In the genomic region with DNA sequence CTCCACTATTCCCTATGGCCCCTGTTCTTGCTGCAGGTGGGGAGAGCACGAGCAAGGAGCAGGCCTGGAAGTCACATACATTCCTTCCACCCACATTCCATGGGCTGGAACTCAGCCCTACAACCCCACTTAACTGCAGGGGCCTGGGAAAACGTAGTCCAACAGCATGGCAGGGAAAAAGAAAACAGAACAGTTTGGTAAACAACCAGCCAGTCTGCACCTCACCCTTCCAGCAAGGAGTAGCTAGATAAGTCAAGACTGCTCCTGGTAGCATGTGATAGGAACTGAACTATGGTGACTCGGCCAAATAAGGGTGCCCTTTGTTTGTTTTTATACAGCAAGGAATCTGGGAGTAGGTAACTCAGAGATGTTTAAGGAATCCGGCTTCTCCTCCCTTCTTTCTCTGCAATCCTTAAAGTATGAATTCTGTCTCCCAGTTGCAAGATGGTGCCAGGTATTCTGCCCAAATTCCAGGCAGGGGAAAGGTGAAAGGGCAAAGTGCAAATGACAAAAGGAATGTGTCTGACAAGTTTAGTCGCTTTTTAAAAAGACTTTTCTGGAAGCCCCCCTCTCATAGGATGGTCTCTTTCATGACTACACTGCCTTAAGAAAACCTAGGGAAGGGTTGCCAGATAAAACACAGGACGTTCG, we compare ENCODE assay signal across 1 cellular context.
TF ChIP-seq lines count a peak whose summit lies in the region.

No MANE protein-coding gene starts in this region.

TF ChIP-seq in K562, 482 proteins besides CTCF, POLR2A, EP300 and RAD21 (continued from another document and continues in another):
- TF ChIP-seq, protein P1, sequence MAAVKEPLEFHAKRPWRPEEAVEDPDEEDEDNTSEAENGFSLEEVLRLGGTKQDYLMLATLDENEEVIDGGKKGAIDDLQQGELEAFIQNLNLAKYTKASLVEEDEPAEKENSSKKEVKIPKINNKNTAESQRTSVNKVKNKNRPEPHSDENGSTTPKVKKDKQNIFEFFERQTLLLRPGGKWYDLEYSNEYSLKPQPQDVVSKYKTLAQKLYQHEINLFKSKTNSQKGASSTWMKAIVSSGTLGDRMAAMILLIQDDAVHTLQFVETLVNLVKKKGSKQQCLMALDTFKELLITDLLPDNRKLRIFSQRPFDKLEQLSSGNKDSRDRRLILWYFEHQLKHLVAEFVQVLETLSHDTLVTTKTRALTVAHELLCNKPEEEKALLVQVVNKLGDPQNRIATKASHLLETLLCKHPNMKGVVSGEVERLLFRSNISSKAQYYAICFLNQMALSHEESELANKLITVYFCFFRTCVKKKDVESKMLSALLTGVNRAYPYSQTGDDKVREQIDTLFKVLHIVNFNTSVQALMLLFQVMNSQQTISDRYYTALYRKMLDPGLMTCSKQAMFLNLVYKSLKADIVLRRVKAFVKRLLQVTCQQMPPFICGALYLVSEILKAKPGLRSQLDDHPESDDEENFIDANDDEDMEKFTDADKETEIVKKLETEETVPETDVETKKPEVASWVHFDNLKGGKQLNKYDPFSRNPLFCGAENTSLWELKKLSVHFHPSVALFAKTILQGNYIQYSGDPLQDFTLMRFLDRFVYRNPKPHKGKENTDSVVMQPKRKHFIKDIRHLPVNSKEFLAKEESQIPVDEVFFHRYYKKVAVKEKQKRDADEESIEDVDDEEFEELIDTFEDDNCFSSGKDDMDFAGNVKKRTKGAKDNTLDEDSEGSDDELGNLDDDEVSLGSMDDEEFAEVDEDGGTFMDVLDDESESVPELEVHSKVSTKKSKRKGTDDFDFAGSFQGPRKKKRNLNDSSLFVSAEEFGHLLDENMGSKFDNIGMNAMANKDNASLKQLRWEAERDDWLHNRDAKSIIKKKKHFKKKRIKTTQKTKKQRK (IDR thresholded peaks at IDR 0.05; ENCODE audit: borderline replicate concordance, low read depth, low read length): no peak
- TF ChIP-seq NR2C1 (IDR thresholded peaks at IDR 0.05) (peak; percentile 95), NR2C1 (tag; IDR thresholded peaks at IDR 0.05) (peak; percentile 97), CCNT2 (IDR thresholded peaks at IDR 0.05; ENCODE audit: borderline replicate concordance, extremely low read depth, insufficient read length, low read depth, low read length) (no peak), MTA1 (IDR thresholded peaks at IDR 0.05; ENCODE audit: borderline replicate concordance) (peak; percentile 12; the same call in 1 of the 2 replicates), SNRNP70 (optimal IDR thresholded peaks at IDR 0.05; ENCODE audit: low read depth, low read length) (no peak), TEAD2 (tag; IDR thresholded peaks at IDR 0.05) (0 out of 2 replicates have a peak, but pooled peaks have one; percentile 16), ZNF316 (IDR thresholded peaks at IDR 0.05) (0 out of 2 replicates have a peak, but pooled peaks have one; percentile 1), HDAC6 (IDR thresholded peaks at IDR 0.05; ENCODE audit: low read depth, low read length) (no peak), ZNF12 (CRISPR knock-in tag; IDR thresholded peaks at IDR 0.05) (no peak), TAF15 (IDR thresholded peaks at IDR 0.05; ENCODE audit: low read depth, low read length) (no peak), ZFP30 (CRISPR knock-in tag; IDR thresholded peaks at IDR 0.05; ENCODE audit: borderline replicate concordance) (no peak), NR3C1 (CRISPR knock-in tag; IDR thresholded peaks at IDR 0.05) (no peak), RBM17 (IDR thresholded peaks at IDR 0.05; ENCODE audit: borderline replicate concordance, low read depth, low read length) (no peak), CAMTA2 (CRISPR knock-in tag; conservative IDR thresholded peaks at IDR 0.05) (no peak), TBL1XR1 (IDR thresholded peaks at IDR 0.05; ENCODE audit: low read length in 2 of 2) (peak in 1 of 2 experiments; percentile 88; a peak in 2 of 4 replicates), BHLHE40 (IDR thresholded peaks at IDR 0.05; ENCODE audit: low read length) (0 out of 2 replicates have a peak, but pooled peaks have one; percentile 19), ATF7 (IDR thresholded peaks at IDR 0.05) (0 out of 2 replicates have a peak, but pooled peaks have one; percentile 25), POLR3A (IDR thresholded peaks at IDR 0.05; ENCODE audit: borderline replicate concordance, extremely low read depth, insufficient read depth, insufficient read length) (no peak), TEAD4 (IDR thresholded peaks at IDR 0.05; ENCODE audit: low read length) (peak; percentile 87), TEAD4 (CRISPR knock-in tag; IDR thresholded peaks at IDR 0.05; ENCODE audit: borderline replicate concordance) (no peak), MECOM (CRISPR knock-in tag; IDR thresholded peaks at IDR 0.05) (no peak), LARP7 (IDR thresholded peaks at IDR 0.05) (no peak), MTA3 (IDR thresholded peaks at IDR 0.05; ENCODE audit: borderline replicate concordance) (peak; percentile 80), L3MBTL2 (IDR thresholded peaks at IDR 0.05) (peak; percentile 67; the same call in 1 of the 2 replicates), ZBTB17 (CRISPR knock-in tag; IDR thresholded peaks at IDR 0.05) (no peak), CREM (IDR thresholded peaks at IDR 0.05; ENCODE audit: low read depth) (peak; percentile 31; the same call in 1 of the 2 replicates), SUPT5H (IDR thresholded peaks at IDR 0.05) (no peak), SMARCB1 (IDR thresholded peaks at IDR 0.05; ENCODE audit: insufficient read length, low read depth) (no peak)
- TF ChIP-seq, protein P2, sequence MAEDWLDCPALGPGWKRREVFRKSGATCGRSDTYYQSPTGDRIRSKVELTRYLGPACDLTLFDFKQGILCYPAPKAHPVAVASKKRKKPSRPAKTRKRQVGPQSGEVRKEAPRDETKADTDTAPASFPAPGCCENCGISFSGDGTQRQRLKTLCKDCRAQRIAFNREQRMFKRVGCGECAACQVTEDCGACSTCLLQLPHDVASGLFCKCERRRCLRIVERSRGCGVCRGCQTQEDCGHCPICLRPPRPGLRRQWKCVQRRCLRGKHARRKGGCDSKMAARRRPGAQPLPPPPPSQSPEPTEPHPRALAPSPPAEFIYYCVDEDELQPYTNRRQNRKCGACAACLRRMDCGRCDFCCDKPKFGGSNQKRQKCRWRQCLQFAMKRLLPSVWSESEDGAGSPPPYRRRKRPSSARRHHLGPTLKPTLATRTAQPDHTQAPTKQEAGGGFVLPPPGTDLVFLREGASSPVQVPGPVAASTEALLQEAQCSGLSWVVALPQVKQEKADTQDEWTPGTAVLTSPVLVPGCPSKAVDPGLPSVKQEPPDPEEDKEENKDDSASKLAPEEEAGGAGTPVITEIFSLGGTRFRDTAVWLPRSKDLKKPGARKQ (CRISPR knock-in tag; IDR thresholded peaks at IDR 0.05): no peak
- TF ChIP-seq, protein P3, sequence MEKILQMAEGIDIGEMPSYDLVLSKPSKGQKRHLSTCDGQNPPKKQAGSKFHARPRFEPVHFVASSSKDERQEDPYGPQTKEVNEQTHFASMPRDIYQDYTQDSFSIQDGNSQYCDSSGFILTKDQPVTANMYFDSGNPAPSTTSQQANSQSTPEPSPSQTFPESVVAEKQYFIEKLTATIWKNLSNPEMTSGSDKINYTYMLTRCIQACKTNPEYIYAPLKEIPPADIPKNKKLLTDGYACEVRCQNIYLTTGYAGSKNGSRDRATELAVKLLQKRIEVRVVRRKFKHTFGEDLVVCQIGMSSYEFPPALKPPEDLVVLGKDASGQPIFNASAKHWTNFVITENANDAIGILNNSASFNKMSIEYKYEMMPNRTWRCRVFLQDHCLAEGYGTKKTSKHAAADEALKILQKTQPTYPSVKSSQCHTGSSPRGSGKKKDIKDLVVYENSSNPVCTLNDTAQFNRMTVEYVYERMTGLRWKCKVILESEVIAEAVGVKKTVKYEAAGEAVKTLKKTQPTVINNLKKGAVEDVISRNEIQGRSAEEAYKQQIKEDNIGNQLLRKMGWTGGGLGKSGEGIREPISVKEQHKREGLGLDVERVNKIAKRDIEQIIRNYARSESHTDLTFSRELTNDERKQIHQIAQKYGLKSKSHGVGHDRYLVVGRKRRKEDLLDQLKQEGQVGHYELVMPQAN (IDR thresholded peaks at IDR 0.05; ENCODE audit: borderline replicate concordance): no peak
- TF ChIP-seq, protein P4, sequence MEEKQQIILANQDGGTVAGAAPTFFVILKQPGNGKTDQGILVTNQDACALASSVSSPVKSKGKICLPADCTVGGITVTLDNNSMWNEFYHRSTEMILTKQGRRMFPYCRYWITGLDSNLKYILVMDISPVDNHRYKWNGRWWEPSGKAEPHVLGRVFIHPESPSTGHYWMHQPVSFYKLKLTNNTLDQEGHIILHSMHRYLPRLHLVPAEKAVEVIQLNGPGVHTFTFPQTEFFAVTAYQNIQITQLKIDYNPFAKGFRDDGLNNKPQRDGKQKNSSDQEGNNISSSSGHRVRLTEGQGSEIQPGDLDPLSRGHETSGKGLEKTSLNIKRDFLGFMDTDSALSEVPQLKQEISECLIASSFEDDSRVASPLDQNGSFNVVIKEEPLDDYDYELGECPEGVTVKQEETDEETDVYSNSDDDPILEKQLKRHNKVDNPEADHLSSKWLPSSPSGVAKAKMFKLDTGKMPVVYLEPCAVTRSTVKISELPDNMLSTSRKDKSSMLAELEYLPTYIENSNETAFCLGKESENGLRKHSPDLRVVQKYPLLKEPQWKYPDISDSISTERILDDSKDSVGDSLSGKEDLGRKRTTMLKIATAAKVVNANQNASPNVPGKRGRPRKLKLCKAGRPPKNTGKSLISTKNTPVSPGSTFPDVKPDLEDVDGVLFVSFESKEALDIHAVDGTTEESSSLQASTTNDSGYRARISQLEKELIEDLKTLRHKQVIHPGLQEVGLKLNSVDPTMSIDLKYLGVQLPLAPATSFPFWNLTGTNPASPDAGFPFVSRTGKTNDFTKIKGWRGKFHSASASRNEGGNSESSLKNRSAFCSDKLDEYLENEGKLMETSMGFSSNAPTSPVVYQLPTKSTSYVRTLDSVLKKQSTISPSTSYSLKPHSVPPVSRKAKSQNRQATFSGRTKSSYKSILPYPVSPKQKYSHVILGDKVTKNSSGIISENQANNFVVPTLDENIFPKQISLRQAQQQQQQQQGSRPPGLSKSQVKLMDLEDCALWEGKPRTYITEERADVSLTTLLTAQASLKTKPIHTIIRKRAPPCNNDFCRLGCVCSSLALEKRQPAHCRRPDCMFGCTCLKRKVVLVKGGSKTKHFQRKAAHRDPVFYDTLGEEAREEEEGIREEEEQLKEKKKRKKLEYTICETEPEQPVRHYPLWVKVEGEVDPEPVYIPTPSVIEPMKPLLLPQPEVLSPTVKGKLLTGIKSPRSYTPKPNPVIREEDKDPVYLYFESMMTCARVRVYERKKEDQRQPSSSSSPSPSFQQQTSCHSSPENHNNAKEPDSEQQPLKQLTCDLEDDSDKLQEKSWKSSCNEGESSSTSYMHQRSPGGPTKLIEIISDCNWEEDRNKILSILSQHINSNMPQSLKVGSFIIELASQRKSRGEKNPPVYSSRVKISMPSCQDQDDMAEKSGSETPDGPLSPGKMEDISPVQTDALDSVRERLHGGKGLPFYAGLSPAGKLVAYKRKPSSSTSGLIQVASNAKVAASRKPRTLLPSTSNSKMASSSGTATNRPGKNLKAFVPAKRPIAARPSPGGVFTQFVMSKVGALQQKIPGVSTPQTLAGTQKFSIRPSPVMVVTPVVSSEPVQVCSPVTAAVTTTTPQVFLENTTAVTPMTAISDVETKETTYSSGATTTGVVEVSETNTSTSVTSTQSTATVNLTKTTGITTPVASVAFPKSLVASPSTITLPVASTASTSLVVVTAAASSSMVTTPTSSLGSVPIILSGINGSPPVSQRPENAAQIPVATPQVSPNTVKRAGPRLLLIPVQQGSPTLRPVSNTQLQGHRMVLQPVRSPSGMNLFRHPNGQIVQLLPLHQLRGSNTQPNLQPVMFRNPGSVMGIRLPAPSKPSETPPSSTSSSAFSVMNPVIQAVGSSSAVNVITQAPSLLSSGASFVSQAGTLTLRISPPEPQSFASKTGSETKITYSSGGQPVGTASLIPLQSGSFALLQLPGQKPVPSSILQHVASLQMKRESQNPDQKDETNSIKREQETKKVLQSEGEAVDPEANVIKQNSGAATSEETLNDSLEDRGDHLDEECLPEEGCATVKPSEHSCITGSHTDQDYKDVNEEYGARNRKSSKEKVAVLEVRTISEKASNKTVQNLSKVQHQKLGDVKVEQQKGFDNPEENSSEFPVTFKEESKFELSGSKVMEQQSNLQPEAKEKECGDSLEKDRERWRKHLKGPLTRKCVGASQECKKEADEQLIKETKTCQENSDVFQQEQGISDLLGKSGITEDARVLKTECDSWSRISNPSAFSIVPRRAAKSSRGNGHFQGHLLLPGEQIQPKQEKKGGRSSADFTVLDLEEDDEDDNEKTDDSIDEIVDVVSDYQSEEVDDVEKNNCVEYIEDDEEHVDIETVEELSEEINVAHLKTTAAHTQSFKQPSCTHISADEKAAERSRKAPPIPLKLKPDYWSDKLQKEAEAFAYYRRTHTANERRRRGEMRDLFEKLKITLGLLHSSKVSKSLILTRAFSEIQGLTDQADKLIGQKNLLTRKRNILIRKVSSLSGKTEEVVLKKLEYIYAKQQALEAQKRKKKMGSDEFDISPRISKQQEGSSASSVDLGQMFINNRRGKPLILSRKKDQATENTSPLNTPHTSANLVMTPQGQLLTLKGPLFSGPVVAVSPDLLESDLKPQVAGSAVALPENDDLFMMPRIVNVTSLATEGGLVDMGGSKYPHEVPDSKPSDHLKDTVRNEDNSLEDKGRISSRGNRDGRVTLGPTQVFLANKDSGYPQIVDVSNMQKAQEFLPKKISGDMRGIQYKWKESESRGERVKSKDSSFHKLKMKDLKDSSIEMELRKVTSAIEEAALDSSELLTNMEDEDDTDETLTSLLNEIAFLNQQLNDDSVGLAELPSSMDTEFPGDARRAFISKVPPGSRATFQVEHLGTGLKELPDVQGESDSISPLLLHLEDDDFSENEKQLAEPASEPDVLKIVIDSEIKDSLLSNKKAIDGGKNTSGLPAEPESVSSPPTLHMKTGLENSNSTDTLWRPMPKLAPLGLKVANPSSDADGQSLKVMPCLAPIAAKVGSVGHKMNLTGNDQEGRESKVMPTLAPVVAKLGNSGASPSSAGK (IDR thresholded peaks at IDR 0.05): peak; percentile 57
- TF ChIP-seq, protein P5, sequence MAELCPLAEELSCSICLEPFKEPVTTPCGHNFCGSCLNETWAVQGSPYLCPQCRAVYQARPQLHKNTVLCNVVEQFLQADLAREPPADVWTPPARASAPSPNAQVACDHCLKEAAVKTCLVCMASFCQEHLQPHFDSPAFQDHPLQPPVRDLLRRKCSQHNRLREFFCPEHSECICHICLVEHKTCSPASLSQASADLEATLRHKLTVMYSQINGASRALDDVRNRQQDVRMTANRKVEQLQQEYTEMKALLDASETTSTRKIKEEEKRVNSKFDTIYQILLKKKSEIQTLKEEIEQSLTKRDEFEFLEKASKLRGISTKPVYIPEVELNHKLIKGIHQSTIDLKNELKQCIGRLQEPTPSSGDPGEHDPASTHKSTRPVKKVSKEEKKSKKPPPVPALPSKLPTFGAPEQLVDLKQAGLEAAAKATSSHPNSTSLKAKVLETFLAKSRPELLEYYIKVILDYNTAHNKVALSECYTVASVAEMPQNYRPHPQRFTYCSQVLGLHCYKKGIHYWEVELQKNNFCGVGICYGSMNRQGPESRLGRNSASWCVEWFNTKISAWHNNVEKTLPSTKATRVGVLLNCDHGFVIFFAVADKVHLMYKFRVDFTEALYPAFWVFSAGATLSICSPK (IDR thresholded peaks at IDR 0.05; ENCODE audit: borderline replicate concordance): no peak
